ENCODE assay signal across 8 cellular contexts in genomic region chr13:46595136-46595917, GRCh38. TPM values are rescaled to one million over a fixed set of nuclear protein-coding genes. Genes with fewer than 3 reads are reported as not detected.
DNase-seq lines count a peak whose midpoint lies in the region; ATAC-seq and TF ChIP-seq lines count a peak whose summit lies in the region.

No MANE protein-coding gene starts in this region.

- no peak overlapping the region for H3K9ac ChIP-seq in parathyroid adenoma

- no peaks in the 10 kb centered on the region for H3K9me3 ChIP-seq in parathyroid adenoma (ENCODE audit: control insufficient read depth, low read length)

- H3K4me1 Mint-ChIP-seq in glutamatergic neuron (ENCODE audit: low read depth, unreplicated experiment), result peaks cover 18% of the 10 kb centered on the region

- no peak overlapping the region for H3K27ac Mint-ChIP-seq in glutamatergic neuron (ENCODE audit: unreplicated experiment)

- DNase-seq in cerebellar cortex (ENCODE audit: low spot score), result peak; percentile 58
- DNase-seq in KG1 (lab: John Stamatoyannopoulos, UW), result no peak
- no peak for DNase-seq in glutamatergic neuron

- no peaks in the 10 kb centered on the region for H3K27me3 ChIP-seq in parathyroid adenoma (ENCODE audit: control insufficient read depth, insufficient read depth, low read length)

- no peak overlapping the region for H3K4me3 ChIP-seq in parathyroid adenoma (ENCODE audit: low read depth, low read length)

- H3K79me2 ChIP-seq in parathyroid adenoma, result peaks cover 17% of the 10 kb centered on the region

- H2AFZ ChIP-seq in parathyroid adenoma, result no peak overlapping the region

- H3K36me3 Mint-ChIP-seq in glutamatergic neuron (ENCODE audit: unreplicated experiment), result no peaks in the 10 kb centered on the region

- peak overlapping the region; percentile 29 for H3K27ac ChIP-seq in parathyroid adenoma

- no peaks in the 10 kb centered on the region for H3K27me3 Mint-ChIP-seq in glutamatergic neuron (ENCODE audit: unreplicated experiment)

- peak; percentile 35 for ATAC-seq in GM18858 (IDR thresholded peaks at IDR 0.05; ENCODE audit: unreplicated experiment)
- peak; percentile 56 for ATAC-seq in HG03196 (IDR thresholded peaks at IDR 0.05; ENCODE audit: unreplicated experiment)
- ATAC-seq in HG02623 (IDR thresholded peaks at IDR 0.05; ENCODE audit: unreplicated experiment), result no peak
- ATAC-seq in GM19455 (IDR thresholded peaks at IDR 0.05; ENCODE audit: unreplicated experiment), result no peak

- TF ChIP-seq CTCF in parathyroid adenoma (IDR thresholded peaks at IDR 0.05) (no peak), glutamatergic neuron (IDR thresholded peaks at IDR 0.05; ENCODE audit: partially characterized antibody, unreplicated experiment) (no peak)

- no peaks in the 10 kb centered on the region for H3K9me3 Mint-ChIP-seq in glutamatergic neuron (ENCODE audit: unreplicated experiment)

- no peak overlapping the region for H3K4me2 ChIP-seq in parathyroid adenoma (ENCODE audit: low read length)

- H3K4me1 ChIP-seq in parathyroid adenoma, result peaks cover 2% of the 10 kb centered on the region

- no peak overlapping the region for H3K4me3 Mint-ChIP-seq in glutamatergic neuron (ENCODE audit: unreplicated experiment)

- H3K36me3 ChIP-seq in parathyroid adenoma (ENCODE audit: control insufficient read depth, insufficient read depth, low read length), result no peaks in the 10 kb centered on the region

RNA-seq across cellular contexts. Expression of gene LRCH1, which starts 42.4 kb away (rescaled TPM):
- total RNA-seq in glutamatergic neuron (ENCODE audit: unreplicated experiment), result 40.6 TPM

Comparison
In these comparisons a context has a peak if more than half of its experiments do, and no peak if none do; other contexts are left out.
1. ATAC-seq: peak in GM18858 (single experiment) and HG03196 (single experiment); none in HG02623 (single experiment) and GM19455 (single experiment).